In genomic region chr5:82396871-82397514, GRCh38 we compare ENCODE assay signal across 1 cellular context.
A peak's percentile ranks its signal among the peaks of the same experiment; 100 is the strongest.
TF ChIP-seq lines count a peak whose summit lies in the region.

No MANE protein-coding gene starts in this region.

TF ChIP-seq in HepG2, 621 proteins besides CTCF, POLR2A, EP300 and RAD21 (continued from another document and continues in another):
- TF ChIP-seq, protein P1, sequence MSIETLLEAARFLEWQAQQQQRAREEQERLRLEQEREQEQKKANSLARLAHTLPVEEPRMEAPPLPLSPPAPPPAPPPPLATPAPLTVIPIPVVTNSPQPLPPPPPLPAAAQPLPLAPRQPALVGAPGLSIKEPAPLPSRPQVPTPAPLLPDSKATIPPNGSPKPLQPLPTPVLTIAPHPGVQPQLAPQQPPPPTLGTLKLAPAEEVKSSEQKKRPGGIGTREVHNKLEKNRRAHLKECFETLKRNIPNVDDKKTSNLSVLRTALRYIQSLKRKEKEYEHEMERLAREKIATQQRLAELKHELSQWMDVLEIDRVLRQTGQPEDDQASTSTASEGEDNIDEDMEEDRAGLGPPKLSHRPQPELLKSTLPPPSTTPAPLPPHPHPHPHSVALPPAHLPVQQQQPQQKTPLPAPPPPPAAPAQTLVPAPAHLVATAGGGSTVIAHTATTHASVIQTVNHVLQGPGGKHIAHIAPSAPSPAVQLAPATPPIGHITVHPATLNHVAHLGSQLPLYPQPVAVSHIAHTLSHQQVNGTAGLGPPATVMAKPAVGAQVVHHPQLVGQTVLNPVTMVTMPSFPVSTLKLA (IDR thresholded peaks at IDR 0.05): no peak
- TF ChIP-seq, protein P2, sequence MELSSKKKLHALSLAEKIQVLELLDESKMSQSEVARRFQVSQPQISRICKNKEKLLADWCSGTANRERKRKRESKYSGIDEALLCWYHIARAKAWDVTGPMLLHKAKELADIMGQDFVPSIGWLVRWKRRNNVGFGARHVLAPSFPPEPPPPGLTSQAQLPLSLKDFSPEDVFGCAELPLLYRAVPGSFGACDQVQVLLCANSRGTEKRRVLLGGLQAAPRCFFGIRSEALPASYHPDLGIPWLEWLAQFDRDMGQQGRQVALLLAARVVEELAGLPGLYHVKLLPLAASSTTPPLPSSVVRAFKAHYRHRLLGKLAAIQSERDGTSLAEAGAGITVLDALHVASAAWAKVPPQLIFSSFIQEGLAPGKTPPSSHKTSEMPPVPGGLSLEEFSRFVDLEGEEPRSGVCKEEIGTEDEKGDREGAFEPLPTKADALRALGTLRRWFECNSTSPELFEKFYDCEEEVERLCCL (CRISPR knock-in tag; IDR thresholded peaks at IDR 0.05; ENCODE audit: borderline replicate concordance): no peak
- no peak for TF ChIP-seq ZNF841 (CRISPR knock-in tag; IDR thresholded peaks at IDR 0.05; ENCODE audit: borderline replicate concordance)
- TF ChIP-seq ZFP36 (IDR thresholded peaks at IDR 0.05; ENCODE audit: borderline replicate concordance, low read depth, low read length, partially characterized antibody): no peak
- TF ChIP-seq NR2F6 (IDR thresholded peaks at IDR 0.05): no peak
- TF ChIP-seq NR2F6 (CRISPR knock-in tag; IDR thresholded peaks at IDR 0.05): peak; percentile 72
- TF ChIP-seq HCFC1 (IDR thresholded peaks at IDR 0.05; ENCODE audit: low read depth, low read length): no peak
- TF ChIP-seq, protein P3, sequence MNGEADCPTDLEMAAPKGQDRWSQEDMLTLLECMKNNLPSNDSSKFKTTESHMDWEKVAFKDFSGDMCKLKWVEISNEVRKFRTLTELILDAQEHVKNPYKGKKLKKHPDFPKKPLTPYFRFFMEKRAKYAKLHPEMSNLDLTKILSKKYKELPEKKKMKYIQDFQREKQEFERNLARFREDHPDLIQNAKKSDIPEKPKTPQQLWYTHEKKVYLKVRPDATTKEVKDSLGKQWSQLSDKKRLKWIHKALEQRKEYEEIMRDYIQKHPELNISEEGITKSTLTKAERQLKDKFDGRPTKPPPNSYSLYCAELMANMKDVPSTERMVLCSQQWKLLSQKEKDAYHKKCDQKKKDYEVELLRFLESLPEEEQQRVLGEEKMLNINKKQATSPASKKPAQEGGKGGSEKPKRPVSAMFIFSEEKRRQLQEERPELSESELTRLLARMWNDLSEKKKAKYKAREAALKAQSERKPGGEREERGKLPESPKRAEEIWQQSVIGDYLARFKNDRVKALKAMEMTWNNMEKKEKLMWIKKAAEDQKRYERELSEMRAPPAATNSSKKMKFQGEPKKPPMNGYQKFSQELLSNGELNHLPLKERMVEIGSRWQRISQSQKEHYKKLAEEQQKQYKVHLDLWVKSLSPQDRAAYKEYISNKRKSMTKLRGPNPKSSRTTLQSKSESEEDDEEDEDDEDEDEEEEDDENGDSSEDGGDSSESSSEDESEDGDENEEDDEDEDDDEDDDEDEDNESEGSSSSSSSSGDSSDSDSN (CRISPR knock-in tag; IDR thresholded peaks at IDR 0.05): peak; percentile 20; the same call in 1 of the 2 replicates
- TF ChIP-seq, protein P4, sequence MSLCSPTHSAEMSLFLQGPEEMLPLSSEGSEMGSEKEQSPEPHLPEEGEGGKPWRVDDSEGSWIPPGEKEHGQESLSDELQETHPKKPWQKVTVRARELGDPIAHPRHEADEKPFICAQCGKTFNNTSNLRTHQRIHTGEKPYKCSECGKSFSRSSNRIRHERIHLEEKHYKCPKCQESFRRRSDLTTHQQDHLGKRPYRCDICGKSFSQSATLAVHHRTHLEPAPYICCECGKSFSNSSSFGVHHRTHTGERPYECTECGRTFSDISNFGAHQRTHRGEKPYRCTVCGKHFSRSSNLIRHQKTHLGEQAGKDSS (CRISPR knock-in tag; IDR thresholded peaks at IDR 0.05; ENCODE audit: borderline replicate concordance, low read depth): peak; percentile 45; the same call in 1 of the 2 replicates
- TF ChIP-seq, protein P5, sequence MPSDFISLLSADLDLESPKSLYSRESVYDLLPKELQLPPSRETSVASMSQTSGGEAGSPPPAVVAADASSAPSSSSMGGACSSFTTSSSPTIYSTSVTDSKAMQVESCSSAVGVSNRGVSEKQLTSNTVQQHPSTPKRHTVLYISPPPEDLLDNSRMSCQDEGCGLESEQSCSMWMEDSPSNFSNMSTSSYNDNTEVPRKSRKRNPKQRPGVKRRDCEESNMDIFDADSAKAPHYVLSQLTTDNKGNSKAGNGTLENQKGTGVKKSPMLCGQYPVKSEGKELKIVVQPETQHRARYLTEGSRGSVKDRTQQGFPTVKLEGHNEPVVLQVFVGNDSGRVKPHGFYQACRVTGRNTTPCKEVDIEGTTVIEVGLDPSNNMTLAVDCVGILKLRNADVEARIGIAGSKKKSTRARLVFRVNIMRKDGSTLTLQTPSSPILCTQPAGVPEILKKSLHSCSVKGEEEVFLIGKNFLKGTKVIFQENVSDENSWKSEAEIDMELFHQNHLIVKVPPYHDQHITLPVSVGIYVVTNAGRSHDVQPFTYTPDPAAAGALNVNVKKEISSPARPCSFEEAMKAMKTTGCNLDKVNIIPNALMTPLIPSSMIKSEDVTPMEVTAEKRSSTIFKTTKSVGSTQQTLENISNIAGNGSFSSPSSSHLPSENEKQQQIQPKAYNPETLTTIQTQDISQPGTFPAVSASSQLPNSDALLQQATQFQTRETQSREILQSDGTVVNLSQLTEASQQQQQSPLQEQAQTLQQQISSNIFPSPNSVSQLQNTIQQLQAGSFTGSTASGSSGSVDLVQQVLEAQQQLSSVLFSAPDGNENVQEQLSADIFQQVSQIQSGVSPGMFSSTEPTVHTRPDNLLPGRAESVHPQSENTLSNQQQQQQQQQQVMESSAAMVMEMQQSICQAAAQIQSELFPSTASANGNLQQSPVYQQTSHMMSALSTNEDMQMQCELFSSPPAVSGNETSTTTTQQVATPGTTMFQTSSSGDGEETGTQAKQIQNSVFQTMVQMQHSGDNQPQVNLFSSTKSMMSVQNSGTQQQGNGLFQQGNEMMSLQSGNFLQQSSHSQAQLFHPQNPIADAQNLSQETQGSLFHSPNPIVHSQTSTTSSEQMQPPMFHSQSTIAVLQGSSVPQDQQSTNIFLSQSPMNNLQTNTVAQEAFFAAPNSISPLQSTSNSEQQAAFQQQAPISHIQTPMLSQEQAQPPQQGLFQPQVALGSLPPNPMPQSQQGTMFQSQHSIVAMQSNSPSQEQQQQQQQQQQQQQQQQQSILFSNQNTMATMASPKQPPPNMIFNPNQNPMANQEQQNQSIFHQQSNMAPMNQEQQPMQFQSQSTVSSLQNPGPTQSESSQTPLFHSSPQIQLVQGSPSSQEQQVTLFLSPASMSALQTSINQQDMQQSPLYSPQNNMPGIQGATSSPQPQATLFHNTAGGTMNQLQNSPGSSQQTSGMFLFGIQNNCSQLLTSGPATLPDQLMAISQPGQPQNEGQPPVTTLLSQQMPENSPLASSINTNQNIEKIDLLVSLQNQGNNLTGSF (CRISPR knock-in tag; IDR thresholded peaks at IDR 0.05): no peak
- no peak for TF ChIP-seq PHF8 (CRISPR knock-in tag; IDR thresholded peaks at IDR 0.05)
- TF ChIP-seq, protein P6, sequence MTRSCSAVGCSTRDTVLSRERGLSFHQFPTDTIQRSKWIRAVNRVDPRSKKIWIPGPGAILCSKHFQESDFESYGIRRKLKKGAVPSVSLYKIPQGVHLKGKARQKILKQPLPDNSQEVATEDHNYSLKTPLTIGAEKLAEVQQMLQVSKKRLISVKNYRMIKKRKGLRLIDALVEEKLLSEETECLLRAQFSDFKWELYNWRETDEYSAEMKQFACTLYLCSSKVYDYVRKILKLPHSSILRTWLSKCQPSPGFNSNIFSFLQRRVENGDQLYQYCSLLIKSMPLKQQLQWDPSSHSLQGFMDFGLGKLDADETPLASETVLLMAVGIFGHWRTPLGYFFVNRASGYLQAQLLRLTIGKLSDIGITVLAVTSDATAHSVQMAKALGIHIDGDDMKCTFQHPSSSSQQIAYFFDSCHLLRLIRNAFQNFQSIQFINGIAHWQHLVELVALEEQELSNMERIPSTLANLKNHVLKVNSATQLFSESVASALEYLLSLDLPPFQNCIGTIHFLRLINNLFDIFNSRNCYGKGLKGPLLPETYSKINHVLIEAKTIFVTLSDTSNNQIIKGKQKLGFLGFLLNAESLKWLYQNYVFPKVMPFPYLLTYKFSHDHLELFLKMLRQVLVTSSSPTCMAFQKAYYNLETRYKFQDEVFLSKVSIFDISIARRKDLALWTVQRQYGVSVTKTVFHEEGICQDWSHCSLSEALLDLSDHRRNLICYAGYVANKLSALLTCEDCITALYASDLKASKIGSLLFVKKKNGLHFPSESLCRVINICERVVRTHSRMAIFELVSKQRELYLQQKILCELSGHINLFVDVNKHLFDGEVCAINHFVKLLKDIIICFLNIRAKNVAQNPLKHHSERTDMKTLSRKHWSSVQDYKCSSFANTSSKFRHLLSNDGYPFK (CRISPR knock-in tag; IDR thresholded peaks at IDR 0.05; ENCODE audit: borderline replicate concordance): no peak
- TF ChIP-seq ZNF207 (IDR thresholded peaks at IDR 0.05; ENCODE audit: borderline replicate concordance): no peak
- TF ChIP-seq ARID2 (CRISPR knock-in tag; IDR thresholded peaks at IDR 0.05; ENCODE audit: borderline replicate concordance): no peak
- no peak for TF ChIP-seq ZNF234 (CRISPR knock-in tag; conservative IDR thresholded peaks at IDR 0.05)
- 0 out of 2 replicates have a peak, but pooled peaks have one; percentile 39 for TF ChIP-seq SMAD3 (CRISPR knock-in tag; IDR thresholded peaks at IDR 0.05)
- no peak for TF ChIP-seq ZSCAN12 (CRISPR knock-in tag; IDR thresholded peaks at IDR 0.05)
- TF ChIP-seq ZNF703 (CRISPR knock-in tag; IDR thresholded peaks at IDR 0.05; ENCODE audit: borderline replicate concordance): no peak
- TF ChIP-seq, protein P7, sequence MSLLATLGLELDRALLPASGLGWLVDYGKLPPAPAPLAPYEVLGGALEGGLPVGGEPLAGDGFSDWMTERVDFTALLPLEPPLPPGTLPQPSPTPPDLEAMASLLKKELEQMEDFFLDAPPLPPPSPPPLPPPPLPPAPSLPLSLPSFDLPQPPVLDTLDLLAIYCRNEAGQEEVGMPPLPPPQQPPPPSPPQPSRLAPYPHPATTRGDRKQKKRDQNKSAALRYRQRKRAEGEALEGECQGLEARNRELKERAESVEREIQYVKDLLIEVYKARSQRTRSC (CRISPR knock-in tag; IDR thresholded peaks at IDR 0.05; ENCODE audit: low read depth): no peak
- no peak for TF ChIP-seq SIN3A (IDR thresholded peaks at IDR 0.05; ENCODE audit: borderline replicate concordance, low read depth, low read length)
- TF ChIP-seq ZNF878 (CRISPR knock-in tag; IDR thresholded peaks at IDR 0.05): no peak
- peak; percentile 91 for TF ChIP-seq FOSL2 (CRISPR knock-in tag; IDR thresholded peaks at IDR 0.05)
- no peak for TF ChIP-seq TEAD2 (CRISPR knock-in tag; IDR thresholded peaks at IDR 0.05)
- peak; percentile 73 for TF ChIP-seq ETV5 (CRISPR knock-in tag; IDR thresholded peaks at IDR 0.05; ENCODE audit: borderline replicate concordance)
- TF ChIP-seq ZNF598 (CRISPR knock-in tag; IDR thresholded peaks at IDR 0.05; ENCODE audit: borderline replicate concordance): no peak
- no peak for TF ChIP-seq KMT2B (CRISPR knock-in tag; IDR thresholded peaks at IDR 0.05)
- TF ChIP-seq ERF (CRISPR knock-in tag; IDR thresholded peaks at IDR 0.05): peak; percentile 86
- 0 out of 2 replicates have a peak, but pooled peaks have one; percentile 40 for TF ChIP-seq ZNF761 (CRISPR knock-in tag; conservative IDR thresholded peaks at IDR 0.05)
- TF ChIP-seq ZNF142 (CRISPR knock-in tag; IDR thresholded peaks at IDR 0.05): no peak
- no peak for TF ChIP-seq AHR (CRISPR knock-in tag; IDR thresholded peaks at IDR 0.05)
- no peak for TF ChIP-seq ZSCAN29 (CRISPR knock-in tag; conservative IDR thresholded peaks at IDR 0.05)
- TF ChIP-seq SATB2 (CRISPR knock-in tag; IDR thresholded peaks at IDR 0.05): no peak
- TF ChIP-seq ZNF720 (CRISPR knock-in tag; IDR thresholded peaks at IDR 0.05): no peak
- TF ChIP-seq, protein P8, sequence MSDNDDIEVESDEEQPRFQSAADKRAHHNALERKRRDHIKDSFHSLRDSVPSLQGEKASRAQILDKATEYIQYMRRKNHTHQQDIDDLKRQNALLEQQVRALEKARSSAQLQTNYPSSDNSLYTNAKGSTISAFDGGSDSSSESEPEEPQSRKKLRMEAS (IDR thresholded peaks at IDR 0.05): peak; percentile 82
- TF ChIP-seq ISL2 (CRISPR knock-in tag; IDR thresholded peaks at IDR 0.05): no peak
- TF ChIP-seq PCBP2 (optimal IDR thresholded peaks at IDR 0.05; ENCODE audit: low read depth, low read length, poor library complexity, severe bottlenecking): no peak
